In genomic region chr11:67606477-67607295, GRCh38 we compare ENCODE assay signal across 8 cellular contexts. TPM values are rescaled to one million over a fixed set of nuclear protein-coding genes. Genes with fewer than 3 reads are reported as not detected.
DNase-seq lines count a peak whose midpoint lies in the region; TF ChIP-seq lines count a peak whose summit lies in the region.

NDUFV1 (plus strand) TSS chr11:67606936; CDS start chr11:67607005, 69 bp downstream.

- H3K27ac ChIP-seq in neural progenitor cell: no peak within 1 kb of the TSS

- H3K9ac ChIP-seq in neural progenitor cell: peak within 1 kb of the TSS; percentile 68

- TF ChIP-seq CTCF in neural progenitor cell (IDR thresholded peaks at IDR 0.05): peak; percentile 59

- peak within 1 kb of the TSS; percentile 40 for H2AFZ ChIP-seq in neural progenitor cell (replicated peaks)

- H3K4me2 ChIP-seq in neural progenitor cell: peak within 1 kb of the TSS; percentile 87

- H3K4me1 Mint-ChIP-seq in neural progenitor cell: peaks cover 39% of the 10 kb centered on the region

- peaks cover 10% of the 10 kb centered on the region for H3K79me2 ChIP-seq in neural progenitor cell (ENCODE audit: low read depth)

- no peaks in the 10 kb centered on the region for H4K20me1 ChIP-seq in neural progenitor cell (ENCODE audit: low read depth)

- in situ Hi-C loops in G401 (cut with HindIII; ENCODE audit: low sequenced_read_pairs): no loop called here

- peaks cover 16% of the 10 kb centered on the region for H3K36me3 ChIP-seq in H7 (replicated peaks; ENCODE audit: control insufficient read depth, insufficient read depth, low read length)
- peaks cover 16% of the 10 kb centered on the region for H3K36me3 ChIP-seq in MG63
- H3K36me3 ChIP-seq in neural progenitor cell: no peaks in the 10 kb centered on the region

- H3K27me3 ChIP-seq in H7 (ENCODE audit: control insufficient read depth, insufficient read depth, low read length) (peaks cover 1% of the 10 kb centered on the region; the same call in 1 of the 2 replicates), MG63 (no peaks in the 10 kb centered on the region), neural progenitor cell (peaks cover 27% of the 10 kb centered on the region)

- H3K36me3 Mint-ChIP-seq in neural progenitor cell: peaks cover 2% of the 10 kb centered on the region

- peaks cover 7% of the 10 kb centered on the region for H3K9me3 Mint-ChIP-seq in neural progenitor cell

- peak; percentile 97 for DNase-seq in G401 (ENCODE audit: low spot score)
- DNase-seq in H7: peak; percentile 97
- peak; percentile 95 for DNase-seq in MG63
- DNase-seq in SHP77 treated with DMSO at 0.1 percent for 48 hours (lab: John Stamatoyannopoulos, UW): peak; percentile 93
- peak; percentile 91 for DNase-seq in activated gamma-delta T cell (lab: John Stamatoyannopoulos, UW)
- DNase-seq in fibroblast of the conjunctiva (ENCODE audit: low read depth): peak; percentile 79
- peak; percentile 100 for DNase-seq in neural progenitor cell (ENCODE audit: low spot score)
- DNase-seq in stromal cell of bone marrow (ENCODE audit: low read depth): peak; percentile 87

- H3K4me3 Mint-ChIP-seq in neural progenitor cell: peak within 1 kb of the TSS; percentile 97

- H3K9me3 ChIP-seq in MG63 (peaks cover 3% of the 10 kb centered on the region; the same call in 1 of the 2 replicates), neural progenitor cell (ENCODE audit: low read depth) (no peaks in the 10 kb centered on the region)

- H3K4me3 ChIP-seq in H7 (ENCODE audit: insufficient read depth, low read depth, low read length) (peak within 1 kb of the TSS; percentile 89), MG63 (peak within 1 kb of the TSS; percentile 90), neural progenitor cell (peak within 1 kb of the TSS; percentile 96)

- H3K4me1 ChIP-seq in neural progenitor cell: peaks cover 29% of the 10 kb centered on the region

- peaks cover 17% of the 10 kb centered on the region for H3K27me3 Mint-ChIP-seq in neural progenitor cell (ENCODE audit: insufficient read depth, low read depth)

- H3F3A ChIP-seq in neural progenitor cell (ENCODE audit: low read depth): peaks cover 28% of the 10 kb centered on the region

- H3K27ac Mint-ChIP-seq in neural progenitor cell: peak within 1 kb of the TSS; percentile 69

RNA-seq across cellular contexts. Expression of gene NDUFV1, which starts in this region (rescaled TPM):
- total RNA-seq in G401 (2014; rRNA removed; shearing (Covaris generic)): 412 and 488 TPM in 2 replicates
- total RNA-seq in H7 (2014; rRNA removed; shearing (Covaris generic)): 302 and 350 TPM in 2 replicates
- 274 and 469 TPM in 2 replicates for total RNA-seq in MG63 (2014; rRNA removed; shearing (Covaris generic); ENCODE audit: low replicate concordance)
- 71.0 and 137 TPM in 2 replicates for total RNA-seq in neural progenitor cell (ENCODE audit: low replicate concordance)
